Comparison of ENCODE assay signal across 20 cellular contexts in the genomic region with DNA sequence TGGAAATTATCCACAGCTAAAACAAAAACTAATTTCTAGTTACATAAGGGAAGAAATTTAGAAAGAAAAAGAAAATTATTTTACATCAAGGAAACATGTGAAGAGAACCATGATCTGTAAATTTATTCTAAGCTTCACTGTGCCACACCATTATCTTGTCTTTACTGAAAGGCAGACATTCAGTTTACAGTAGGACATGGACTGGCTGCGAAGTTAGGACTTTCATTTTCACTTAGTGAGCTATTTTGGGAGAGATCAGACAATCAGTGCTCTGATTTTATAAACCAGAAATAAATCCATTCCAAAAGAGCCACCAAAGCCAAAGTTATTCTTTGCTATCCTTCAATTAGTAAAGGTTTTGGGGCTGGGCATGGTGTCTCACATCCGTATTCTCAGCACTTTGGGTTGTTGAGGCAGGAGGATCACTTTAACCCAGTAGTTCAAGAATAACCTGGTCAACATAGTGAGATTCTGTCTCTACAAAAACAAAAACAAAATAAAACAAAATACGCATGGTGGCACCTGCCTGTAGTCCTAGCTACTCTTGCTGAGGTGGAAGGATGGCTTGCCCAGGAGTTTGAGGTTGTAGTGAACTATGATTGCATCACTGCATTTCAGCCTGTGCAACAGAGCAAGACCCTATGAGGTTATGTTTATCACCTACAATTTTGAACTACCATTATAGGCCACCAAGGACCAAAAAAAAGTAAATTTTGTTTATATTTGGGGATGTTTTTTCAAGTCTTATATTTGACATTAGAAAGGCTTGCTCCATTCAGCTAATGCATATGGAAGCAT.
DNase-seq lines count a peak whose midpoint lies in the region; ATAC-seq, FAIRE-seq and TF ChIP-seq lines count a peak whose summit lies in the region.
"Had no signal": no experiment of that assay in that cellular context is flagged by ENCODE, and none has a peak within 500 bp of the region (broad histone marks: within the 10 kb centered on the region; RNA-seq: fewer than 3 reads in every experiment).

No MANE protein-coding gene starts in this region.

- no peaks in the 10 kb centered on the region for H3F3A ChIP-seq in smooth muscle cell (ENCODE audit: low read depth)

- no peaks in the 10 kb centered on the region for H3K9me3 ChIP-seq in smooth muscle cell (replicated peaks; ENCODE audit: low read depth)
- H3K9me3 ChIP-seq: esophagus muscularis mucosa had no signal

- no peak overlapping the region for H3K27ac ChIP-seq in smooth muscle cell (ENCODE audit: low read depth)
- H3K27ac ChIP-seq: dorsolateral prefrontal cortex, esophagus muscularis mucosa, SK-N-MC had no signal

- no peak for FAIRE-seq in GM12892 (lab: Jason Lieb, UNC)

- no peaks in the 10 kb centered on the region for H3K79me2 ChIP-seq in smooth muscle cell (ENCODE audit: low read depth)

- TF ChIP-seq POLR2A in GM12892 (IDR thresholded peaks at IDR 0.05; ENCODE audit: low read depth, low read length), result no peak

- WGBS in smooth muscle cell (ENCODE audit: low lambda C conversion rate), result 86% methylated on average over 3 of the region's 3 CpGs

- H3K4me3 ChIP-seq in smooth muscle cell, result no peak overlapping the region
- H3K4me3 ChIP-seq: dorsolateral prefrontal cortex, esophagus muscularis mucosa, SK-N-MC had no signal

- no peak overlapping the region for H3K4me2 ChIP-seq in smooth muscle cell

- H2AFZ ChIP-seq in smooth muscle cell (ENCODE audit: low read depth), result peak overlapping the region; percentile 14

- no peak for TF ChIP-seq CTCF in smooth muscle cell (IDR thresholded peaks at IDR 0.05; ENCODE audit: borderline replicate concordance, insufficient read depth, poor library complexity, severe bottlenecking)

- H4K20me1 ChIP-seq in smooth muscle cell (ENCODE audit: low read depth), result no peaks in the 10 kb centered on the region

- no peaks in the 10 kb centered on the region for H3K27me3 ChIP-seq in smooth muscle cell (ENCODE audit: low read depth)
- H3K27me3 ChIP-seq: dorsolateral prefrontal cortex, esophagus muscularis mucosa had no signal

- no peak overlapping the region for H3K9ac ChIP-seq in smooth muscle cell (ENCODE audit: low read depth)

- DNase-seq in smooth muscle cell (lab: John Stamatoyannopoulos, UW; ENCODE audit: unreplicated experiment), result no peak
- no peak for DNase-seq in superior temporal gyrus (ENCODE audit: extremely low spot score)
- no peak for DNase-seq in GM12892 (ENCODE audit: insufficient read length)
- no peak for DNase-seq in hypothalamus (lab: John Stamatoyannopoulos, UW)
- DNase-seq: activated CD4-positive, alpha-beta T cell treated with anti-CD3 and anti-CD28 coated beads, Interleukin-2, amount 10 ng/mL, durations not matched to agents 24 days and 14 days; activated T-cell treated with anti-CD3 and anti-CD28 coated beads for 4 hours; C1 segment of cervical spinal cord; DMS53; dorsolateral prefrontal cortex; H7; head of caudate nucleus; NCI-H1930; NCI-H510A treated with DMSO at 0.1 percent for 48 hours; PC-3; retina had no signal

- H3K36me3 ChIP-seq in smooth muscle cell (ENCODE audit: low read depth), result no peaks in the 10 kb centered on the region
- H3K36me3 ChIP-seq: esophagus muscularis mucosa had no signal

- ATAC-seq in GM19043 (IDR thresholded peaks at IDR 0.05; ENCODE audit: low read depth, unreplicated experiment), result peak; percentile 42
- peak; percentile 67 for ATAC-seq in GM21786 (IDR thresholded peaks at IDR 0.05; ENCODE audit: unreplicated experiment)
- ATAC-seq in HG03196 (IDR thresholded peaks at IDR 0.05; ENCODE audit: unreplicated experiment), result peak; percentile 62
- ATAC-seq: PC-3 had no signal

- H3K4me1 ChIP-seq in smooth muscle cell (ENCODE audit: low read depth), result no peaks in the 10 kb centered on the region
